16 cellular contexts compared by ENCODE assay signal in genomic region chr7:95545666-95546065, GRCh38. TPM values are rescaled to one million over a fixed set of nuclear protein-coding genes. Genes with fewer than 3 reads are reported as not detected.
DNase-seq lines count a peak whose midpoint lies in the region; ATAC-seq, FAIRE-seq and TF ChIP-seq lines count a peak whose summit lies in the region.
"Had no signal": no experiment of that assay in that cellular context is flagged by ENCODE, and none has a peak within 500 bp of the region (broad histone marks: within the 10 kb centered on the region; RNA-seq: fewer than 3 reads in every experiment).

No MANE protein-coding gene starts in this region.

- H3K9me3 ChIP-seq in Caco-2, result no peaks in the 10 kb centered on the region
- no peaks in the 10 kb centered on the region for H3K9me3 ChIP-seq in astrocyte (ENCODE audit: insufficient read depth, low read depth, low read length)
- no peaks in the 10 kb centered on the region for H3K9me3 ChIP-seq in skeletal muscle tissue (ENCODE audit: control insufficient read depth in 3 of 3, low read length in 3 of 3)
- H3K9me3 ChIP-seq: BE2C had no signal

- no peak for TF ChIP-seq CTCF in Caco-2 (IDR thresholded peaks at IDR 0.05; ENCODE audit: insufficient read depth in 1 of 2, low read depth in 1 of 2, low read length in 1 of 2, severe bottlenecking in 1 of 2, unreplicated experiment in 1 of 2)
- no peak for TF ChIP-seq CTCF in astrocyte (IDR thresholded peaks at IDR 0.05; ENCODE audit: insufficient read depth, low read depth, low read length)
- TF ChIP-seq CTCF in omental fat pad (IDR thresholded peaks at IDR 0.05), result no peak

- H3K4me2 ChIP-seq in astrocyte (ENCODE audit: low read length), result peak overlapping the region; percentile 79

- H3K27me3 Mint-ChIP-seq in Caco-2 (ENCODE audit: insufficient read depth, unreplicated experiment) (no peaks in the 10 kb centered on the region), astrocyte (ENCODE audit: low read depth, unreplicated experiment) (no peaks in the 10 kb centered on the region)

- H3K4me3 Mint-ChIP-seq in Caco-2 (ENCODE audit: unreplicated experiment), result peak overlapping the region; percentile 19
- no peak overlapping the region for H3K4me3 Mint-ChIP-seq in astrocyte (ENCODE audit: unreplicated experiment)

- ATAC-seq in omental fat pad (ENCODE audit: low FRiP score) (no peak), HG03135 (IDR thresholded peaks at IDR 0.05; ENCODE audit: unreplicated experiment) (no peak)
- ATAC-seq: stimulated activated naive CD8-positive, alpha-beta T cell treated with anti-CD3 and anti-CD28 coated beads, Interleukin-15, Interleukin-2, amounts not matched to agents 100 U/mL and 50 U/mL, for 24 hours had no signal

- no peaks in the 10 kb centered on the region for H3K9me3 Mint-ChIP-seq in Caco-2 (ENCODE audit: unreplicated experiment)
- no peaks in the 10 kb centered on the region for H3K9me3 Mint-ChIP-seq in astrocyte (ENCODE audit: unreplicated experiment)
- H3K9me3 Mint-ChIP-seq: naive B cell had no signal

- H3K79me2 ChIP-seq in astrocyte (ENCODE audit: insufficient read depth, low read length), result no peaks in the 10 kb centered on the region

- FAIRE-seq in astrocyte (lab: Jason Lieb, UNC), result no peak
- FAIRE-seq in urothelium cell line (lab: Jason Lieb, UNC), result no peak

- H3K36me3 ChIP-seq in Caco-2 (ENCODE audit: control insufficient read depth, insufficient read depth, low read length), result no peaks in the 10 kb centered on the region
- H3K36me3 ChIP-seq in astrocyte (ENCODE audit: insufficient read depth, low read length), result no peaks in the 10 kb centered on the region
- H3K36me3 ChIP-seq in skeletal muscle tissue (ENCODE audit: control insufficient read depth in 3 of 3, insufficient read depth in 3 of 3, low read length in 3 of 3), result no peaks in the 10 kb centered on the region
- H3K36me3 ChIP-seq: BE2C had no signal

- DNase-seq in Caco-2, result no peak
- DNase-seq in astrocyte (ENCODE audit: low read depth), result no peak
- DNase-seq in urothelium cell line (ENCODE audit: low spot score), result no peak
- DNase-seq in omental fat pad (ENCODE audit: low spot score), result no peak
- no peak for DNase-seq in stimulated activated CD4-positive, alpha-beta T cell treated with anti-CD3 and anti-CD28 coated beads, Interleukin-15, amount 100 ng/mL, for 24 hours
- DNase-seq: activated CD4-positive, alpha-beta T cell treated with anti-CD3 and anti-CD28 coated beads, Interleukin-2, amount 50 U/mL, for 1 hour; activated naive CD4-positive, alpha-beta T cell treated with Interleukin-2 at 50 U/mL for 16 hours; BE2C; naive B cell; NCI-H446 treated with DMSO at 0.1 percent for 48 hours; stimulated activated naive CD8-positive, alpha-beta T cell treated with anti-CD3 and anti-CD28 coated beads, Interleukin-15, Interleukin-2, amounts not matched to agents 100 U/mL and 50 U/mL, for 24 hours had no signal

- H3K9ac ChIP-seq in astrocyte (ENCODE audit: low read length), result peak overlapping the region; percentile 68
- peak overlapping the region; percentile 43 to 80 (median 66) for H3K9ac ChIP-seq in skeletal muscle tissue (ENCODE audit: low read depth in 1 of 3, low read length in 3 of 3)

- intact Hi-C loops in Caco-2 (cut with micrococcal nuclease; ENCODE audit: unreplicated experiment), result loop anchor here (1.0 kb wide), 1 partner anchor 141 kb away; no protein-coding TSS in a partner anchor

- no peak overlapping the region for H3K27ac Mint-ChIP-seq in Caco-2 (ENCODE audit: unreplicated experiment)
- peak overlapping the region; percentile 16 for H3K27ac Mint-ChIP-seq in astrocyte (ENCODE audit: unreplicated experiment)
- H3K27ac Mint-ChIP-seq: naive B cell had no signal

- H3K4me1 ChIP-seq in Caco-2 (no peaks in the 10 kb centered on the region), astrocyte (ENCODE audit: insufficient read depth, low read length) (peaks cover 6% of the 10 kb centered on the region), skeletal muscle tissue (ENCODE audit: control insufficient read depth in 3 of 3, insufficient read depth in 3 of 3, low read length in 3 of 3) (peaks cover 22 to 44% (median 40%) of the 10 kb centered on the region in 3 donors)
- H3K4me1 ChIP-seq: BE2C had no signal

- BruUV-seq in Caco-2 (replicated peaks; lab: Mats Ljungman, UMichigan), result no TSS peak

- no peaks in the 10 kb centered on the region for H4K20me1 ChIP-seq in astrocyte (ENCODE audit: insufficient read depth, low read length)

- peaks cover 7% of the 10 kb centered on the region for H3K4me1 Mint-ChIP-seq in Caco-2 (ENCODE audit: low read depth, unreplicated experiment)
- H3K4me1 Mint-ChIP-seq in astrocyte (ENCODE audit: low read depth, unreplicated experiment), result peaks cover 25% of the 10 kb centered on the region

- H3K27me3 ChIP-seq in Caco-2 (replicated peaks; ENCODE audit: control insufficient read depth, insufficient read depth, low read length) (no peaks in the 10 kb centered on the region), astrocyte (ENCODE audit: insufficient read depth, low read length) (no peaks in the 10 kb centered on the region), layer of hippocampus (ENCODE audit: control insufficient read depth, insufficient read depth, low read length) (no peaks in the 10 kb centered on the region), skeletal muscle tissue (ENCODE audit: control insufficient read depth in 3 of 3, insufficient read depth in 3 of 3, low read length in 3 of 3) (no peaks in the 10 kb centered on the region)

- no peaks in the 10 kb centered on the region for H3K36me3 Mint-ChIP-seq in Caco-2 (ENCODE audit: insufficient read depth, unreplicated experiment)
- no peaks in the 10 kb centered on the region for H3K36me3 Mint-ChIP-seq in astrocyte (ENCODE audit: low read depth, unreplicated experiment)
- H3K36me3 Mint-ChIP-seq: naive B cell had no signal

- H3K4me3 ChIP-seq in Caco-2 (ENCODE audit: low read depth, low read length) (no peak overlapping the region), astrocyte (ENCODE audit: insufficient read depth, low read depth, low read length) (no peak overlapping the region), skeletal muscle tissue (ENCODE audit: low read length in 3 of 3) (peak overlapping the region; percentile 27 to 68 (median 63))

- CTCF ChIA-PET in Caco-2 (lab: Charles Lee), result interaction anchor here (0.5 to 2.8 kb wide), 8 partner anchors 17 to 145 kb away, joined by 3 to 62 read pairs (median 8); no protein-coding TSS in a partner anchor

- no peak overlapping the region for H3K27ac ChIP-seq in astrocyte (ENCODE audit: low read depth, low read length)
- H3K27ac ChIP-seq in layer of hippocampus (ENCODE audit: low read depth, low read length), result peak overlapping the region; percentile 92
- peak overlapping the region; percentile 95 for H3K27ac ChIP-seq in skeletal muscle tissue (ENCODE audit: low read depth, low read length)

- H2AFZ ChIP-seq in astrocyte (ENCODE audit: low read depth, low read length), result peak overlapping the region; percentile 54

- POLR2A ChIA-PET in Caco-2 (lab: Charles Lee), result no interaction called here

RNA-seq across cellular contexts. Expression of gene PDK4, which starts 50.6 kb away (rescaled TPM):
- 0.12 and 0.20 TPM in 2 replicates for total RNA-seq in Caco-2 (2022)
- total RNA-seq in astrocyte, result 0.29 and 0.34 TPM in 2 replicates
- 13.0 TPM for total RNA-seq in skeletal muscle tissue
- total RNA-seq in omental fat pad, result 100 to 1,000 TPM; 511 to 996 (median 618) TPM
- total RNA-seq: G401 had no signal

RNA-seq across cellular contexts. Expression of gene ASB4, which starts 59.9 kb away (rescaled TPM):
- total RNA-seq in Caco-2 (2022) (not detected in 2 replicates), astrocyte (not detected in 2 replicates), skeletal muscle tissue (24.0 TPM), omental fat pad (under 1 TPM in 2 of 4 donors, not detected in 2; 0.12 to 0.28 TPM)
- total RNA-seq: dermis microvascular lymphatic vessel endothelial cell, G401 had no signal

Comparison
In these comparisons a context has a peak if more than half of its experiments do, and no peak if none do; other contexts are left out.
1. H3K4me3 ChIP-seq: peak in skeletal muscle tissue (3 of 3); none in Caco-2 (single experiment) and astrocyte (single experiment).
2. RNA of gene PDK4, which starts 50.6 kb away (total RNA-seq): 511 to 996 TPM in omental fat pad; 13.0 TPM in skeletal muscle tissue (single experiment), 0.29 to 0.34 TPM in astrocyte and 0.12 to 0.20 TPM in Caco-2; every median in the first group is over 10 times any median in the second.
3. RNA of gene ASB4, which starts 59.9 kb away (total RNA-seq): 24.0 TPM in skeletal muscle tissue (single experiment); 0.12 to 0.28 TPM in omental fat pad, not detected in Caco-2 and not detected in astrocyte; every median in the first group is over 10 times any median in the second.